ENCODE assay signal across 1 cellular context in the genomic region with DNA sequence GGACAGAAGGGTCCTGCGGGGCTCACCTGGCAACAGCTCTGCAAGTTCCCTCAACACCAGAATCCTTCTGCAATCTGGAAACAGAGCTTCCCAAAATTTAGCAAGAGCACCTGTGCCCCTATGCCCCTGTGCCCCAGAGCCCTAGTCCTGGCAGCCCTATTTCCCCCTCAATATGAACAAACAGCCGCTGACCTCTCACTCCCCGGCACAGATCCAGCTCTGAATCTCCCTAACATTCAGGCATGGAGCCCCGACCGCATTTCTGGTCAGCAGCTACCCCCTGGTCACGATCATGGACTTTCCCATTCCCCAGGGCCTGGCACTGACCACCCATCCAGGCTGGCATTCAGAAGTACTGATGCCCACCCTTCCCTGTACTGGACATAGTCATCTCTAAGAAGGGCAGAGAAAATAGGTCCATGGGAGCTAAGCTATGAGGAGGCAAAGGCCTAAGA.
TF ChIP-seq lines count a peak whose summit lies in the region.

No MANE protein-coding gene starts in this region.

TF ChIP-seq in HCT116, 20 proteins besides CTCF, POLR2A, EP300 and RAD21:
- no peak for TF ChIP-seq CEBPB (IDR thresholded peaks at IDR 0.05; ENCODE audit: low read depth)
- no peak for TF ChIP-seq ELF1 (IDR thresholded peaks at IDR 0.05; ENCODE audit: borderline replicate concordance, low read depth)
- TF ChIP-seq, protein P1, sequence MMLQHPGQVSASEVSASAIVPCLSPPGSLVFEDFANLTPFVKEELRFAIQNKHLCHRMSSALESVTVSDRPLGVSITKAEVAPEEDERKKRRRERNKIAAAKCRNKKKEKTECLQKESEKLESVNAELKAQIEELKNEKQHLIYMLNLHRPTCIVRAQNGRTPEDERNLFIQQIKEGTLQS (IDR thresholded peaks at IDR 0.05): no peak
- no peak for TF ChIP-seq SRF (IDR thresholded peaks at IDR 0.05; ENCODE audit: low read depth)
- TF ChIP-seq FOSL1 (IDR thresholded peaks at IDR 0.05; ENCODE audit: low read depth): no peak
- no peak for TF ChIP-seq CBX3 (IDR thresholded peaks at IDR 0.05; ENCODE audit: low read depth)
- TF ChIP-seq EZH2phosphoT487 (IDR thresholded peaks at IDR 0.05; ENCODE audit: borderline replicate concordance): no peak
- no peak for TF ChIP-seq JUND (IDR thresholded peaks at IDR 0.05)
- TF ChIP-seq, protein P2, sequence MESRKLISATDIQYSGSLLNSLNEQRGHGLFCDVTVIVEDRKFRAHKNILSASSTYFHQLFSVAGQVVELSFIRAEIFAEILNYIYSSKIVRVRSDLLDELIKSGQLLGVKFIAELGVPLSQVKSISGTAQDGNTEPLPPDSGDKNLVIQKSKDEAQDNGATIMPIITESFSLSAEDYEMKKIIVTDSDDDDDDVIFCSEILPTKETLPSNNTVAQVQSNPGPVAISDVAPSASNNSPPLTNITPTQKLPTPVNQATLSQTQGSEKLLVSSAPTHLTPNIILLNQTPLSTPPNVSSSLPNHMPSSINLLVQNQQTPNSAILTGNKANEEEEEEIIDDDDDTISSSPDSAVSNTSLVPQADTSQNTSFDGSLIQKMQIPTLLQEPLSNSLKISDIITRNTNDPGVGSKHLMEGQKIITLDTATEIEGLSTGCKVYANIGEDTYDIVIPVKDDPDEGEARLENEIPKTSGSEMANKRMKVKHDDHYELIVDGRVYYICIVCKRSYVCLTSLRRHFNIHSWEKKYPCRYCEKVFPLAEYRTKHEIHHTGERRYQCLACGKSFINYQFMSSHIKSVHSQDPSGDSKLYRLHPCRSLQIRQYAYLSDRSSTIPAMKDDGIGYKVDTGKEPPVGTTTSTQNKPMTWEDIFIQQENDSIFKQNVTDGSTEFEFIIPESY (IDR thresholded peaks at IDR 0.05; ENCODE audit: extremely low read depth, insufficient replicate concordance, low read length): no peak
- TF ChIP-seq TCF7L2 (IDR thresholded peaks at IDR 0.05; ENCODE audit: borderline replicate concordance, extremely low read depth, insufficient read depth, insufficient read length): no peak
